25 cellular contexts compared by ENCODE assay signal in the genomic region with DNA sequence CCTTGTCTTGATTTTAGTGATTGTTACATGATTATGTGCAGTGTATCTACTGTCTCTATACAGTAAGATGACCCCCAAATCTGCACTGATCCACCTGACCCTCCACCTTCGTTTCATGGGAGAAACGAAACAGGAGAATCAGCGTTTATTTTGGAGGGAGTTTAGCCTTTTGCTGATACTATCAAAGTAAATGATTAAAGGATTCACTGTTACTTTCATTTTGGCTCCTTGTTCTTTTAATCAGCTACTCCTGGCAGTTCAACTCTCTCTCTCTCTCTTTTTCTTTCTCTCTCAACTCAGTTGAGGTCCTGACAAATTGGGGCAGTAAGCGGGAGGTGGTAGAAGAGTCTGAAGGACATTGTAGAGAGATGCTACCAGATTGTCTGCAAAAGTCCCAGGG. TPM values are rescaled to one million over a fixed set of nuclear protein-coding genes. Genes with fewer than 3 reads are reported as not detected.
"Had no signal": no experiment of that assay in that cellular context is flagged by ENCODE, and none has a peak within 500 bp of the region (broad histone marks: within the 10 kb centered on the region; RNA-seq: fewer than 3 reads in every experiment).

No MANE protein-coding gene starts in this region.

- H3K4me3 ChIP-seq: esophagus muscularis mucosa, gastrocnemius medialis, heart right ventricle, left lung, lower lobe of right lung, ovary, right atrium auricular region, suprapubic skin, thyroid gland had no signal

- H3K4me1 ChIP-seq: esophagus muscularis mucosa, gastrocnemius medialis, heart right ventricle, left lung, lower lobe of right lung, right atrium auricular region, suprapubic skin, thyroid gland had no signal

- H3K27ac ChIP-seq: epithelial cell of prostate, esophagus muscularis mucosa, gastrocnemius medialis, heart right ventricle, left lung, lower lobe of right lung, ovary, right atrium auricular region, suprapubic skin, thyroid gland had no signal

- FAIRE-seq: colon, urothelium cell line had no signal

- H3K36me3 ChIP-seq: esophagus muscularis mucosa, gastrocnemius medialis, heart right ventricle, left lung, lower lobe of right lung, ovary, right atrium auricular region, suprapubic skin, thyroid gland had no signal

- ATAC-seq: effector memory CD8-positive, alpha-beta T cell; gastrocnemius medialis; heart right ventricle; left lung; lower lobe of right lung; natural killer cell; stimulated activated effector memory CD8-positive, alpha-beta T cell treated with anti-CD3 and anti-CD28 coated beads, Interleukin-12 subunit alpha, Interleukin-12 subunit beta, amount 100 ng/mL, for 72 hours; stimulated activated naive CD8-positive, alpha-beta T cell treated with anti-CD3 and anti-CD28 coated beads, Interleukin-15, Interleukin-2, amounts not matched to agents 100 U/mL and 50 U/mL, for 24 hours had no signal

- H3K27me3 ChIP-seq: esophagus muscularis mucosa, gastrocnemius medialis, heart right ventricle, left lung, ovary, right atrium auricular region, thyroid gland had no signal

- DNase-seq: effector memory CD8-positive, alpha-beta T cell; gastrocnemius medialis; heart right ventricle; islet precursor cell; left lung; lower lobe of right lung; natural killer cell; ovary; stimulated activated CD4-positive, alpha-beta T cell treated with anti-CD3 and anti-CD28 coated beads, Interleukin-4, amount 100 ng/mL, for 1 hour; stimulated activated CD8-positive, alpha-beta memory T cell treated with anti-CD3 and anti-CD28 coated beads, Interleukin-4, amount 100 ng/mL, for 48 hours; stimulated activated naive CD8-positive, alpha-beta T cell treated with anti-CD3 and anti-CD28 coated beads, Interleukin-15, Interleukin-2, amounts not matched to agents 100 U/mL and 50 U/mL, for 24 hours; thyroid gland had no signal

- H3K9me3 ChIP-seq: esophagus muscularis mucosa, gastrocnemius medialis, heart right ventricle, left lung, lower lobe of right lung, ovary, right atrium auricular region, suprapubic skin, thyroid gland had no signal

RNA-seq across cellular contexts. Expression of gene OR6K3, which starts 9.9 kb away (rescaled TPM):
- total RNA-seq: esophagus muscularis mucosa, fibroblast of villous mesenchyme, gastrocnemius medialis, heart right ventricle, mesothelial cell of epicardium, mucosa of gallbladder, myocyte, neural crest cell, posterior vena cava, right atrium auricular region, suprapubic skin, thyroid gland had no signal
- polyA plus RNA-seq: heart right ventricle, ovary had no signal

RNA-seq across cellular contexts. Expression of gene OR6K6, which starts 24.1 kb away (rescaled TPM):
- total RNA-seq: esophagus muscularis mucosa, fibroblast of villous mesenchyme, gastrocnemius medialis, heart right ventricle, left lung, lower lobe of right lung, mesothelial cell of epicardium, mucosa of gallbladder, myocyte, natural killer cell, neural crest cell, ovary, posterior vena cava, right atrium auricular region, suprapubic skin, thyroid gland had no signal
- polyA plus RNA-seq: heart right ventricle, ovary had no signal

RNA-seq across cellular contexts. Expression of gene OR6K2, which starts 30.0 kb away (rescaled TPM):
- total RNA-seq: esophagus muscularis mucosa, fibroblast of villous mesenchyme, gastrocnemius medialis, heart right ventricle, left lung, lower lobe of right lung, mesothelial cell of epicardium, mucosa of gallbladder, myocyte, natural killer cell, neural crest cell, ovary, posterior vena cava, right atrium auricular region, suprapubic skin, thyroid gland had no signal
- polyA plus RNA-seq: heart right ventricle, ovary had no signal

RNA-seq across cellular contexts. Expression of gene OR6N1, which starts 41.5 kb away (rescaled TPM):
- total RNA-seq: esophagus muscularis mucosa, fibroblast of villous mesenchyme, gastrocnemius medialis, heart right ventricle, mesothelial cell of epicardium, mucosa of gallbladder, myocyte, neural crest cell, ovary, posterior vena cava, right atrium auricular region, suprapubic skin, thyroid gland had no signal
- polyA plus RNA-seq: heart right ventricle, ovary had no signal

RNA-seq across cellular contexts. Expression of gene SPTA1, which starts 43.9 kb away (rescaled TPM):
- total RNA-seq: fibroblast of villous mesenchyme, myocyte, neural crest cell had no signal
